1 cellular context compared by ENCODE assay signal in the genomic region with DNA sequence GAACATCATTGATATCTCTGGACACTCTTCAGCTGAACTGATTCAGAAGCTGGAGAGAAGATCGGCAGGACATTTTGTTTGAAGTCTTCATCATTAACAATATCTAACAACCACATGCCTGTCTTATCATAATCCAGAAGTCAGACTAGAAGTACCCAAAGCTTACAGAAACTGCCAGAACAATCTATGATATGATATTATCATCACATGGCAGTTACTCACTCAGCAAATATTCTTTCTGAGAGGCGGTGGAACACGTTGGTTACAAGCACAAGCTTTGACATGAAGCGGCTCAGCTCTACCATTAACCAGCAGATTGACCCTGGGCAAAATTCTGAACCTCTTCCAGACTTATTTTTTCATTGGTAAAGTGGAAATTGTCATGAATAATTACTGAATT.
TF ChIP-seq lines count a peak whose summit lies in the region.

No MANE protein-coding gene starts in this region.

TF ChIP-seq in K562, 482 proteins besides CTCF, POLR2A, EP300 and RAD21 (continued from another document and continues in another):
- TF ChIP-seq, protein P1, sequence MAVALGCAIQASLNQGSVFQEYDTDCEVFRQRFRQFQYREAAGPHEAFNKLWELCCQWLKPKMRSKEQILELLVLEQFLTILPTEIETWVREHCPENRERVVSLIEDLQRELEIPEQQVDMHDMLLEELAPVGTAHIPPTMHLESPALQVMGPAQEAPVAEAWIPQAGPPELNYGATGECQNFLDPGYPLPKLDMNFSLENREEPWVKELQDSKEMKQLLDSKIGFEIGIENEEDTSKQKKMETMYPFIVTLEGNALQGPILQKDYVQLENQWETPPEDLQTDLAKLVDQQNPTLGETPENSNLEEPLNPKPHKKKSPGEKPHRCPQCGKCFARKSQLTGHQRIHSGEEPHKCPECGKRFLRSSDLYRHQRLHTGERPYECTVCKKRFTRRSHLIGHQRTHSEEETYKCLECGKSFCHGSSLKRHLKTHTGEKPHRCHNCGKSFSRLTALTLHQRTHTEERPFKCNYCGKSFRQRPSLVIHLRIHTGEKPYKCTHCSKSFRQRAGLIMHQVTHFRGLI (CRISPR knock-in tag; IDR thresholded peaks at IDR 0.05): no peak
- TF ChIP-seq ZFP36 (IDR thresholded peaks at IDR 0.05; ENCODE audit: low read depth, low read length, partially characterized antibody): no peak
- TF ChIP-seq, protein P2, sequence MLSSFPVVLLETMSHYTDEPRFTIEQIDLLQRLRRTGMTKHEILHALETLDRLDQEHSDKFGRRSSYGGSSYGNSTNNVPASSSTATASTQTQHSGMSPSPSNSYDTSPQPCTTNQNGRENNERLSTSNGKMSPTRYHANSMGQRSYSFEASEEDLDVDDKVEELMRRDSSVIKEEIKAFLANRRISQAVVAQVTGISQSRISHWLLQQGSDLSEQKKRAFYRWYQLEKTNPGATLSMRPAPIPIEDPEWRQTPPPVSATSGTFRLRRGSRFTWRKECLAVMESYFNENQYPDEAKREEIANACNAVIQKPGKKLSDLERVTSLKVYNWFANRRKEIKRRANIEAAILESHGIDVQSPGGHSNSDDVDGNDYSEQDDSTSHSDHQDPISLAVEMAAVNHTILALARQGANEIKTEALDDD (IDR thresholded peaks at IDR 0.05): peak; percentile 84
- TF ChIP-seq, protein P3, sequence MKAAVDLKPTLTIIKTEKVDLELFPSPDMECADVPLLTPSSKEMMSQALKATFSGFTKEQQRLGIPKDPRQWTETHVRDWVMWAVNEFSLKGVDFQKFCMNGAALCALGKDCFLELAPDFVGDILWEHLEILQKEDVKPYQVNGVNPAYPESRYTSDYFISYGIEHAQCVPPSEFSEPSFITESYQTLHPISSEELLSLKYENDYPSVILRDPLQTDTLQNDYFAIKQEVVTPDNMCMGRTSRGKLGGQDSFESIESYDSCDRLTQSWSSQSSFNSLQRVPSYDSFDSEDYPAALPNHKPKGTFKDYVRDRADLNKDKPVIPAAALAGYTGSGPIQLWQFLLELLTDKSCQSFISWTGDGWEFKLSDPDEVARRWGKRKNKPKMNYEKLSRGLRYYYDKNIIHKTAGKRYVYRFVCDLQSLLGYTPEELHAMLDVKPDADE (conservative IDR thresholded peaks at IDR 0.05; ENCODE audit: control insufficient read depth, low read depth, low read length): no peak
- TF ChIP-seq TRIM24 (IDR thresholded peaks at IDR 0.05): peak in 1 of 2 experiments; percentile 62; a peak in 2 of 4 replicates
- TF ChIP-seq, protein P4, sequence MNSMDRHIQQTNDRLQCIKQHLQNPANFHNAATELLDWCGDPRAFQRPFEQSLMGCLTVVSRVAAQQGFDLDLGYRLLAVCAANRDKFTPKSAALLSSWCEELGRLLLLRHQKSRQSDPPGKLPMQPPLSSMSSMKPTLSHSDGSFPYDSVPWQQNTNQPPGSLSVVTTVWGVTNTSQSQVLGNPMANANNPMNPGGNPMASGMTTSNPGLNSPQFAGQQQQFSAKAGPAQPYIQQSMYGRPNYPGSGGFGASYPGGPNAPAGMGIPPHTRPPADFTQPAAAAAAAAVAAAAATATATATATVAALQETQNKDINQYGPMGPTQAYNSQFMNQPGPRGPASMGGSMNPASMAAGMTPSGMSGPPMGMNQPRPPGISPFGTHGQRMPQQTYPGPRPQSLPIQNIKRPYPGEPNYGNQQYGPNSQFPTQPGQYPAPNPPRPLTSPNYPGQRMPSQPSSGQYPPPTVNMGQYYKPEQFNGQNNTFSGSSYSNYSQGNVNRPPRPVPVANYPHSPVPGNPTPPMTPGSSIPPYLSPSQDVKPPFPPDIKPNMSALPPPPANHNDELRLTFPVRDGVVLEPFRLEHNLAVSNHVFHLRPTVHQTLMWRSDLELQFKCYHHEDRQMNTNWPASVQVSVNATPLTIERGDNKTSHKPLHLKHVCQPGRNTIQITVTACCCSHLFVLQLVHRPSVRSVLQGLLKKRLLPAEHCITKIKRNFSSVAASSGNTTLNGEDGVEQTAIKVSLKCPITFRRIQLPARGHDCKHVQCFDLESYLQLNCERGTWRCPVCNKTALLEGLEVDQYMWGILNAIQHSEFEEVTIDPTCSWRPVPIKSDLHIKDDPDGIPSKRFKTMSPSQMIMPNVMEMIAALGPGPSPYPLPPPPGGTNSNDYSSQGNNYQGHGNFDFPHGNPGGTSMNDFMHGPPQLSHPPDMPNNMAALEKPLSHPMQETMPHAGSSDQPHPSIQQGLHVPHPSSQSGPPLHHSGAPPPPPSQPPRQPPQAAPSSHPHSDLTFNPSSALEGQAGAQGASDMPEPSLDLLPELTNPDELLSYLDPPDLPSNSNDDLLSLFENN (IDR thresholded peaks at IDR 0.05; ENCODE audit: low read depth in 2 of 2, low read length in 2 of 2): 0 out of 4 replicates have a peak, but pooled peaks of 1 of the 2 experiments have one; percentile 61
- TF ChIP-seq SAFB (IDR thresholded peaks at IDR 0.05; ENCODE audit: borderline replicate concordance, low read depth, low read length): no peak
- TF ChIP-seq, protein P5, sequence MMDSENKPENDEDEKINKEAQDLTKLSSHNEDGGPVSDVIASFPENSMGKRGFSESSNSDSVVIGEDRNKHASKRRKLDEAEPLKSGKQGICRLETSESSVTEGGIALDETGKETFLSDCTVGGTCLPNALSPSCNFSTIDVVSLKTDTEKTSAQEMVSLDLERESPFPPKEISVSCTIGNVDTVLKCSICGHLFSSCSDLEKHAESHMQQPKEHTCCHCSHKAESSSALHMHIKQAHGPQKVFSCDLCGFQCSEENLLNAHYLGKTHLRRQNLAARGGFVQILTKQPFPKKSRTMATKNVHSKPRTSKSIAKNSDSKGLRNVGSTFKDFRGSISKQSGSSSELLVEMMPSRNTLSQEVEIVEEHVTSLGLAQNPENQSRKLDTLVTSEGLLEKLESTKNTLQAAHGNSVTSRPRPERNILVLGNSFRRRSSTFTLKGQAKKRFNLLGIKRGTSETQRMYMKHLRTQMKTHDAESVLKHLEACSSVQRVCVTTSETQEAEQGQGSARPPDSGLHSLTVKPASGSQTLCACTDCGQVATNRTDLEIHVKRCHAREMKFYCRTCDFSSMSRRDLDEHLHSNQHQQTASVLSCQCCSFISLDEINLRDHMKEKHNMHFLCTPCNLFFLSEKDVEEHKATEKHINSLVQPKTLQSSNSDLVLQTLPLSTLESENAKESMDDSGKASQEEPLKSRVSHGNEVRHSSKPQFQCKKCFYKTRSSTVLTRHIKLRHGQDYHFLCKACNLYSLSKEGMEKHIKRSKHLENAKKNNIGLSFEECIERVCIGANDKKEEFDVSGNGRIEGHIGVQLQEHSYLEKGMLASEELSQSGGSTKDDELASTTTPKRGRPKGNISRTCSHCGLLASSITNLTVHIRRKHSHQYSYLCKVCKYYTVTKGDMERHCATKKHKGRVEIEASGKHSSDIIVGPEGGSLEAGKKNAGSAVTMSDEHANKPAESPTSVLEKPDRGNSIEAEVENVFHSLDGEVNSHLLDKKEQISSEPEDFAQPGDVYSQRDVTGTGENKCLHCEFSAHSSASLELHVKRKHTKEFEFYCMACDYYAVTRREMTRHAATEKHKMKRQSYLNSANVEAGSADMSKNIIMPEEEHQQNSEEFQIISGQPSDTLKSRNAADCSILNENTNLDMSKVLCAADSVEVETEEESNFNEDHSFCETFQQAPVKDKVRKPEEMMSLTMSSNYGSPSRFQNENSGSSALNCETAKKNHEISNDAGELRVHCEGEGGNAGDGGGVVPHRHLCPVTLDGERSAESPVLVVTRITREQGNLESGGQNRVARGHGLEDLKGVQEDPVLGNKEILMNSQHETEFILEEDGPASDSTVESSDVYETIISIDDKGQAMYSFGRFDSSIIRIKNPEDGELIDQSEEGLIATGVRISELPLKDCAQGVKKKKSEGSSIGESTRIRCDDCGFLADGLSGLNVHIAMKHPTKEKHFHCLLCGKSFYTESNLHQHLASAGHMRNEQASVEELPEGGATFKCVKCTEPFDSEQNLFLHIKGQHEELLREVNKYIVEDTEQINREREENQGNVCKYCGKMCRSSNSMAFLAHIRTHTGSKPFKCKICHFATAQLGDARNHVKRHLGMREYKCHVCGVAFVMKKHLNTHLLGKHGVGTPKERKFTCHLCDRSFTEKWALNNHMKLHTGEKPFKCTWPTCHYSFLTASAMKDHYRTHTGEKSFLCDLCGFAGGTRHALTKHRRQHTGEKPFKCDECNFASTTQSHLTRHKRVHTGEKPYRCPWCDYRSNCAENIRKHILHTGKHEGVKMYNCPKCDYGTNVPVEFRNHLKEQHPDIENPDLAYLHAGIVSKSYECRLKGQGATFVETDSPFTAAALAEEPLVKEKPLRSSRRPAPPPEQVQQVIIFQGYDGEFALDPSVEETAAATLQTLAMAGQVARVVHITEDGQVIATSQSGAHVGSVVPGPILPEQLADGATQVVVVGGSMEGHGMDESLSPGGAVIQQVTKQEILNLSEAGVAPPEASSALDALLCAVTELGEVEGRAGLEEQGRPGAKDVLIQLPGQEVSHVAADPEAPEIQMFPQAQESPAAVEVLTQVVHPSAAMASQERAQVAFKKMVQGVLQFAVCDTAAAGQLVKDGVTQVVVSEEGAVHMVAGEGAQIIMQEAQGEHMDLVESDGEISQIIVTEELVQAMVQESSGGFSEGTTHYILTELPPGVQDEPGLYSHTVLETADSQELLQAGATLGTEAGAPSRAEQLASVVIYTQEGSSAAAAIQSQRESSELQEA (IDR thresholded peaks at IDR 0.05; ENCODE audit: low read depth): no peak
- TF ChIP-seq, protein P6, sequence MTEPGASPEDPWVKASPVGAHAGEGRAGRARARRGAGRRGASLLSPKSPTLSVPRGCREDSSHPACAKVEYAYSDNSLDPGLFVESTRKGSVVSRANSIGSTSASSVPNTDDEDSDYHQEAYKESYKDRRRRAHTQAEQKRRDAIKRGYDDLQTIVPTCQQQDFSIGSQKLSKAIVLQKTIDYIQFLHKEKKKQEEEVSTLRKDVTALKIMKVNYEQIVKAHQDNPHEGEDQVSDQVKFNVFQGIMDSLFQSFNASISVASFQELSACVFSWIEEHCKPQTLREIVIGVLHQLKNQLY (CRISPR knock-in tag; conservative IDR thresholded peaks at IDR 0.05): no peak
- no peak for TF ChIP-seq TAF15 (IDR thresholded peaks at IDR 0.05; ENCODE audit: low read depth, low read length)
- peak; percentile 74 for TF ChIP-seq MEIS2 (IDR thresholded peaks at IDR 0.05; ENCODE audit: partially characterized antibody)
- TF ChIP-seq ZKSCAN1 (IDR thresholded peaks at IDR 0.05; ENCODE audit: low read depth, low read length): no peak
- no peak for TF ChIP-seq ZNF408 (CRISPR knock-in tag; IDR thresholded peaks at IDR 0.05; ENCODE audit: low read depth)
- peak; percentile 18; the same call in 1 of the 2 replicates for TF ChIP-seq CREM (IDR thresholded peaks at IDR 0.05; ENCODE audit: low read depth)
- TF ChIP-seq DPF2 (IDR thresholded peaks at IDR 0.05): peak; percentile 85
- no peak for TF ChIP-seq PHTF2 (CRISPR knock-in tag; IDR thresholded peaks at IDR 0.05)
- no peak for TF ChIP-seq PTRF (tag; IDR thresholded peaks at IDR 0.05)
- TF ChIP-seq, protein P7, sequence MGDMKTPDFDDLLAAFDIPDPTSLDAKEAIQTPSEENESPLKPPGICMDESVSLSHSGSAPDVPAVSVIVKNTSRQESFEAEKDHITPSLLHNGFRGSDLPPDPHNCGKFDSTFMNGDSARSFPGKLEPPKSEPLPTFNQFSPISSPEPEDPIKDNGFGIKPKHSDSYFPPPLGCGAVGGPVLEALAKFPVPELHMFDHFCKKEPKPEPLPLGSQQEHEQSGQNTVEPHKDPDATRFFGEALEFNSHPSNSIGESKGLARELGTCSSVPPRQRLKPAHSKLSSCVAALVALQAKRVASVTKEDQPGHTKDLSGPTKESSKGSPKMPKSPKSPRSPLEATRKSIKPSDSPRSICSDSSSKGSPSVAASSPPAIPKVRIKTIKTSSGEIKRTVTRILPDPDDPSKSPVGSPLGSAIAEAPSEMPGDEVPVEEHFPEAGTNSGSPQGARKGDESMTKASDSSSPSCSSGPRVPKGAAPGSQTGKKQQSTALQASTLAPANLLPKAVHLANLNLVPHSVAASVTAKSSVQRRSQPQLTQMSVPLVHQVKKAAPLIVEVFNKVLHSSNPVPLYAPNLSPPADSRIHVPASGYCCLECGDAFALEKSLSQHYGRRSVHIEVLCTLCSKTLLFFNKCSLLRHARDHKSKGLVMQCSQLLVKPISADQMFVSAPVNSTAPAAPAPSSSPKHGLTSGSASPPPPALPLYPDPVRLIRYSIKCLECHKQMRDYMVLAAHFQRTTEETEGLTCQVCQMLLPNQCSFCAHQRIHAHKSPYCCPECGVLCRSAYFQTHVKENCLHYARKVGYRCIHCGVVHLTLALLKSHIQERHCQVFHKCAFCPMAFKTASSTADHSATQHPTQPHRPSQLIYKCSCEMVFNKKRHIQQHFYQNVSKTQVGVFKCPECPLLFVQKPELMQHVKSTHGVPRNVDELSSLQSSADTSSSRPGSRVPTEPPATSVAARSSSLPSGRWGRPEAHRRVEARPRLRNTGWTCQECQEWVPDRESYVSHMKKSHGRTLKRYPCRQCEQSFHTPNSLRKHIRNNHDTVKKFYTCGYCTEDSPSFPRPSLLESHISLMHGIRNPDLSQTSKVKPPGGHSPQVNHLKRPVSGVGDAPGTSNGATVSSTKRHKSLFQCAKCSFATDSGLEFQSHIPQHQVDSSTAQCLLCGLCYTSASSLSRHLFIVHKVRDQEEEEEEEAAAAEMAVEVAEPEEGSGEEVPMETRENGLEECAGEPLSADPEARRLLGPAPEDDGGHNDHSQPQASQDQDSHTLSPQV (IDR thresholded peaks at IDR 0.05): peak; percentile 82
- no peak for TF ChIP-seq CBX2 (IDR thresholded peaks at IDR 0.05; ENCODE audit: insufficient read depth, low read length, poor library complexity, severe bottlenecking)
- no peak for TF ChIP-seq E2F3 (CRISPR knock-in tag; IDR thresholded peaks at IDR 0.05)
- no peak for TF ChIP-seq PCBP2 (IDR thresholded peaks at IDR 0.05; ENCODE audit: low read depth, low read length, poor library complexity, severe bottlenecking)
- peak; percentile 77 for TF ChIP-seq SMARCE1 (IDR thresholded peaks at IDR 0.05)
- no peak for TF ChIP-seq BMI1 (IDR thresholded peaks at IDR 0.05; ENCODE audit: low read length)
- no peak for TF ChIP-seq ZNF696 (CRISPR knock-in tag; conservative IDR thresholded peaks at IDR 0.05)
- TF ChIP-seq MIER1 (IDR thresholded peaks at IDR 0.05; ENCODE audit: low read depth): no peak
- TF ChIP-seq, protein P8, sequence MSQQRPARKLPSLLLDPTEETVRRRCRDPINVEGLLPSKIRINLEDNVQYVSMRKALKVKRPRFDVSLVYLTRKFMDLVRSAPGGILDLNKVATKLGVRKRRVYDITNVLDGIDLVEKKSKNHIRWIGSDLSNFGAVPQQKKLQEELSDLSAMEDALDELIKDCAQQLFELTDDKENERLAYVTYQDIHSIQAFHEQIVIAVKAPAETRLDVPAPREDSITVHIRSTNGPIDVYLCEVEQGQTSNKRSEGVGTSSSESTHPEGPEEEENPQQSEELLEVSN (IDR thresholded peaks at IDR 0.05; ENCODE audit: borderline replicate concordance in 1 of 2, extremely low read depth in 1 of 2, insufficient read depth in 1 of 2, insufficient read length in 1 of 2, low read depth in 1 of 2, low read length in 1 of 2, poor library complexity in 1 of 2, severe bottlenecking in 1 of 2): peak; percentile 16 to 57
- no peak for TF ChIP-seq XRCC4 (IDR thresholded peaks at IDR 0.05; ENCODE audit: extremely low read depth, insufficient read depth, insufficient read length)
- no peak for TF ChIP-seq ZNF76 (CRISPR knock-in tag; IDR thresholded peaks at IDR 0.05; ENCODE audit: borderline replicate concordance)
- TF ChIP-seq, protein P9, sequence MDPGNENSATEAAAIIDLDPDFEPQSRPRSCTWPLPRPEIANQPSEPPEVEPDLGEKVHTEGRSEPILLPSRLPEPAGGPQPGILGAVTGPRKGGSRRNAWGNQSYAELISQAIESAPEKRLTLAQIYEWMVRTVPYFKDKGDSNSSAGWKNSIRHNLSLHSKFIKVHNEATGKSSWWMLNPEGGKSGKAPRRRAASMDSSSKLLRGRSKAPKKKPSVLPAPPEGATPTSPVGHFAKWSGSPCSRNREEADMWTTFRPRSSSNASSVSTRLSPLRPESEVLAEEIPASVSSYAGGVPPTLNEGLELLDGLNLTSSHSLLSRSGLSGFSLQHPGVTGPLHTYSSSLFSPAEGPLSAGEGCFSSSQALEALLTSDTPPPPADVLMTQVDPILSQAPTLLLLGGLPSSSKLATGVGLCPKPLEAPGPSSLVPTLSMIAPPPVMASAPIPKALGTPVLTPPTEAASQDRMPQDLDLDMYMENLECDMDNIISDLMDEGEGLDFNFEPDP (CRISPR knock-in tag; IDR thresholded peaks at IDR 0.05): no peak
- no peak for TF ChIP-seq TRIM28 (IDR thresholded peaks at IDR 0.05)
- TF ChIP-seq TEAD1 (CRISPR knock-in tag; IDR thresholded peaks at IDR 0.05): peak in 1 of 2 experiments; percentile 61; a peak in 1 of 4 replicates
- TF ChIP-seq HNRNPUL1 (IDR thresholded peaks at IDR 0.05; ENCODE audit: low read length): no peak
